Comparison of ENCODE assay signal across 26 cellular contexts in the genomic region with DNA sequence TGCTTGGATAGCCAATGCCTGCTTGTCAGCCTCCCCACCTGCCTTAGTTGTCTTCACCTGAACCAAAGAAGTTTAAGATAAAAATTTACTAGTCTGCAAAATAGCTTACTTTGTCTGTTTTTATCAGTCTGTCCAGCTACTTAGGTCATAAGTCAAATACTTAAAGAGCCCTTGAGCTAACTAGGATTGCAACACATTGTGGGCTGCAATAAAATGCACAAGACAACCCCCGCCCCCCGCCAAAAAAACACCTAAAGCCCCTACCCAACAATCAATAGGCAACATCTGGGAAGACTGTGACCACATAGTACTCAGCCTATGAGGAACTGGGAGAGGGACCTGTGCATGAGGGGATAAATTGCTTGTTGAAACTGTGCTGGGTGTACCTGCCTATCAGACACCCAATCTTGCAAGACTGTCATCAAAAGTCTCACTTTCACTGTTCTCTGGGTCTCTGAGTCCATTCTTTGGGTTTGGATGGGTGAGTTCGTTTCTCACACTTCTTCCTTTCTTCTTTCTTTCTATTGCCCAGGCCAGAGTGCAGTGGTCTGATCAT. TPM values are rescaled to one million over a fixed set of nuclear protein-coding genes. Genes with fewer than 3 reads are reported as not detected.
"Had no signal": no experiment of that assay in that cellular context is flagged by ENCODE, and none has a peak within 500 bp of the region (broad histone marks: within the 10 kb centered on the region; RNA-seq: fewer than 3 reads in every experiment).

No MANE protein-coding gene starts in this region.

- H3K4me3 ChIP-seq: colonic mucosa, gastroesophageal sphincter, heart left ventricle, hepatocyte, mucosa of descending colon, neural progenitor cell, prostate gland, right atrium auricular region, smooth muscle cell, suprapubic skin had no signal

- DNase-seq: colonic mucosa; effector CD8-positive, alpha-beta T cell; endodermal cell; foreskin keratinocyte; heart left ventricle; kidney; mesenchymal stem cell; mucosa of descending colon; naive B cell; stimulated activated CD4-positive, alpha-beta T cell treated with anti-CD3 and anti-CD28 coated beads, Interleukin-12 subunit alpha, Interleukin-12 subunit beta, amount 100 ng/mL, for 4 hours; stimulated activated CD4-positive, alpha-beta T cell treated with anti-CD3 and anti-CD28 coated beads, Interleukin-1b, Interleukin-23, amount 100 ng/mL, for 48 hours; stimulated activated CD4-positive, alpha-beta T cell treated with anti-CD3 and anti-CD28 coated beads, Interleukin-4, amount 100 ng/mL, for 1 hour; stimulated activated CD8-positive, alpha-beta memory T cell treated with anti-CD3 and anti-CD28 coated beads, Interleukin-4, amount 100 ng/mL, for 48 hours; stimulated activated naive CD4-positive, alpha-beta T cell; stimulated activated naive CD8-positive, alpha-beta T cell treated with anti-CD3 and anti-CD28 coated beads, Interleukin-15, amount 100 ng/mL, for 72 hours had no signal

- ATAC-seq: esophagus mucosa; foreskin keratinocyte; gastroesophageal sphincter; heart left ventricle; left lobe of liver; mucosa of descending colon; sciatic nerve; stimulated activated naive CD8-positive, alpha-beta T cell treated with anti-CD3 and anti-CD28 coated beads, Interleukin-15, amount 100 ng/mL, for 72 hours had no signal

RNA-seq across cellular contexts. Expression of a gene that starts 55.3 kb away (rescaled TPM):
- total RNA-seq: endodermal cell, left lobe of liver, osteoblast had no signal
